ENCODE assay signal across 8 cellular contexts in genomic region chr3:141011511-141012262, GRCh38. TPM values are rescaled to one million over a fixed set of nuclear protein-coding genes. Genes with fewer than 3 reads are reported as not detected.
DNase-seq lines count a peak whose midpoint lies in the region; ATAC-seq, FAIRE-seq and TF ChIP-seq lines count a peak whose summit lies in the region.

No MANE protein-coding gene starts in this region.

- FAIRE-seq in bronchial epithelial cell (lab: Jason Lieb, UNC): no peak

- H3K27me3 ChIP-seq in bronchial epithelial cell (ENCODE audit: control insufficient read depth, insufficient read depth, low read length) (no peaks in the 10 kb centered on the region), kidney epithelial cell (ENCODE audit: control insufficient read depth, insufficient read depth, low read length) (peaks cover 6% of the 10 kb centered on the region)

- H3K36me3 ChIP-seq in bronchial epithelial cell (ENCODE audit: control insufficient read depth, insufficient read depth, low read length) (no peaks in the 10 kb centered on the region), kidney epithelial cell (ENCODE audit: control insufficient read depth, insufficient read depth, low read length) (no peaks in the 10 kb centered on the region)

- no peak overlapping the region for H3K4me3 ChIP-seq in bronchial epithelial cell (ENCODE audit: low read depth, low read length)
- H3K4me3 ChIP-seq in kidney epithelial cell (ENCODE audit: low read depth, low read length): no peak overlapping the region

- peak; percentile 94 for ATAC-seq in HG02885 (IDR thresholded peaks at IDR 0.05; ENCODE audit: poor library complexity, unreplicated experiment)

- TF ChIP-seq CTCF in GM13976 (IDR thresholded peaks at IDR 0.05; ENCODE audit: borderline replicate concordance, control extremely low read depth, extremely low read depth, insufficient read depth, missing control alignments): peak; percentile 83
- peak; percentile 95 for TF ChIP-seq CTCF in bronchial epithelial cell (IDR thresholded peaks at IDR 0.05; ENCODE audit: insufficient read depth, low read length, severe bottlenecking)
- peak; percentile 95 for TF ChIP-seq CTCF in kidney epithelial cell (IDR thresholded peaks at IDR 0.05; ENCODE audit: insufficient read depth, low read length, poor library complexity, severe bottlenecking)

- peak; percentile 73 for DNase-seq in GM13976 (ENCODE audit: low spot score)
- peak; percentile 75 for DNase-seq in NCI-H2171 treated with DMSO at 0.1 percent for 48 hours (lab: John Stamatoyannopoulos, UW)
- peak; percentile 23 for DNase-seq in activated CD4-positive, CD25-positive, alpha-beta regulatory T cell treated with anti-CD3 and anti-CD28 coated beads, Interleukin-2, amount 50 U/mL, for 16 hours (ENCODE audit: low read depth, low spot score)
- peak; percentile 51 for DNase-seq in bronchial epithelial cell (ENCODE audit: low read depth)
- DNase-seq in kidney epithelial cell (ENCODE audit: low read depth): peak; percentile 9
- peak; percentile 77 to 88 for DNase-seq in stimulated activated CD4-positive, alpha-beta T cell treated with anti-CD3 and anti-CD28 coated beads, Interleukin-2, amount 100 ng/mL, for 24 hours
- DNase-seq in HPDE6-E6E7 (ENCODE audit: extremely low spot score): no peak

- in situ Hi-C loops in GM13976 (cut with MboI; ENCODE audit: low sequenced_read_pairs, unreplicated experiment): loop anchor here (10.0 kb wide), 1 partner anchor 183 kb away; no protein-coding TSS in a partner anchor

RNA-seq across cellular contexts. Expression of gene SPSB4, which starts 39.5 kb away (rescaled TPM):
- total RNA-seq in bronchial epithelial cell (0.26 and 0.38 TPM in 2 replicates), kidney epithelial cell (0.41 and 0.67 TPM in 2 replicates)
